11 cellular contexts compared by ENCODE assay signal in the genomic region with DNA sequence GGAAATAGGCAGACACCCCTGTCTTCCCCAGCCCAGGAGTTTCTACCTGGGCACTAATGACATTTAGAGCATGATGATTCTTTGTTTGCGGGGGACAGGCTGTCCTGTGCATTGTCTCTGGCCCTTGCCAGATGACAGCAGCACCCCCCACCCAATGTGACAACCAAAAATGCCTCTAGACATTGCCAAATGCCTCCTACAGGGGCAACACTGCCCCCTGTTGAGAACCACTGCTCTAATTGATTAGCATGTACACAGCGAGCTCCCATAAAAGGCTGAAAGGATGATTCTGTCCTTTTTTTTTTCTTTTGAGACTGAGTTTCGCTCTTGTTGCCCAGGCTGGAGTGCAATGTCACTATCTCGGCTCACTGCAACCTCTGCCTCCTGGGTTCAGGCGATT. TPM values are rescaled to one million over a fixed set of nuclear protein-coding genes. Genes with fewer than 3 reads are reported as not detected.
A peak's percentile ranks its signal among the peaks of the same experiment; 100 is the strongest.
DNase-seq lines count a peak whose midpoint lies in the region; ATAC-seq and TF ChIP-seq lines count a peak whose summit lies in the region.
"Had no signal": no experiment of that assay in that cellular context is flagged by ENCODE, and none has a peak within 500 bp of the region (broad histone marks: within the 10 kb centered on the region; RNA-seq: fewer than 3 reads in every experiment).

No MANE protein-coding gene starts in this region.

- H3K9me3 ChIP-seq in cardiac muscle cell (ENCODE audit: low read depth), result no peaks in the 10 kb centered on the region
- no peaks in the 10 kb centered on the region for H3K9me3 ChIP-seq in upper lobe of right lung

- H3K36me3 Mint-ChIP-seq in stimulated activated memory B cell treated with anti-CD40 and anti-IgM and Interleukin-4, amounts not matched to agents 10 μg/mL and 1 μg/mL and 100 μg/mL, for 72 hours, result no peaks in the 10 kb centered on the region
- H3K36me3 Mint-ChIP-seq: activated naive CD8-positive, alpha-beta T cell treated with anti-CD3 and anti-CD28 coated beads, Interleukin-2, amount 10 ng/mL, durations not matched to agents 7 days and 5 days; natural killer cell had no signal

- no peaks in the 10 kb centered on the region for H3K27me3 ChIP-seq in cardiac muscle cell
- no peaks in the 10 kb centered on the region for H3K27me3 ChIP-seq in upper lobe of right lung

- TF ChIP-seq CTCF in cardiac muscle cell (IDR thresholded peaks at IDR 0.05; ENCODE audit: low read depth, low read length) (peak; percentile 43), fibroblast of villous mesenchyme (IDR thresholded peaks at IDR 0.05; ENCODE audit: insufficient read depth, low read depth, low read length) (peak; percentile 41), upper lobe of right lung (IDR thresholded peaks at IDR 0.05) (peak; percentile 30)

- H3K4me3 ChIP-seq in cardiac muscle cell, result no peak overlapping the region
- no peak overlapping the region for H3K4me3 ChIP-seq in fibroblast of villous mesenchyme (ENCODE audit: low read depth, low read length)
- H3K4me3 ChIP-seq in upper lobe of right lung, result no peak overlapping the region

- H3K4me3 Mint-ChIP-seq in stimulated activated memory B cell treated with anti-CD40 and anti-IgM and Interleukin-4, amounts not matched to agents 10 μg/mL and 1 μg/mL and 100 μg/mL, for 72 hours, result no peak overlapping the region
- H3K4me3 Mint-ChIP-seq: activated naive CD8-positive, alpha-beta T cell treated with anti-CD3 and anti-CD28 coated beads, Interleukin-2, amount 10 ng/mL, durations not matched to agents 7 days and 5 days; natural killer cell had no signal

- H3K9me3 Mint-ChIP-seq in stimulated activated memory B cell treated with anti-CD40 and anti-IgM and Interleukin-4, amounts not matched to agents 10 μg/mL and 1 μg/mL and 100 μg/mL, for 72 hours, result no peaks in the 10 kb centered on the region
- H3K9me3 Mint-ChIP-seq: activated naive CD8-positive, alpha-beta T cell treated with anti-CD3 and anti-CD28 coated beads, Interleukin-2, amount 10 ng/mL, durations not matched to agents 7 days and 5 days; IgD-negative memory B cell; natural killer cell had no signal

- H3K27me3 Mint-ChIP-seq in stimulated activated memory B cell treated with anti-CD40 and anti-IgM and Interleukin-4, amounts not matched to agents 10 μg/mL and 1 μg/mL and 100 μg/mL, for 72 hours, result peaks cover 18% of the 10 kb centered on the region

- H3K4me1 ChIP-seq in cardiac muscle cell (ENCODE audit: low read depth) (no peaks in the 10 kb centered on the region), upper lobe of right lung (peaks cover 7% of the 10 kb centered on the region)

- H3K27ac ChIP-seq in cardiac muscle cell (no peak overlapping the region), upper lobe of right lung (no peak overlapping the region)

- no peak overlapping the region for H3K27ac Mint-ChIP-seq in stimulated activated memory B cell treated with anti-CD40 and anti-IgM and Interleukin-4, amounts not matched to agents 10 μg/mL and 1 μg/mL and 100 μg/mL, for 72 hours
- H3K27ac Mint-ChIP-seq: activated naive CD8-positive, alpha-beta T cell treated with anti-CD3 and anti-CD28 coated beads, Interleukin-2, amount 10 ng/mL, durations not matched to agents 7 days and 5 days; IgD-negative memory B cell; natural killer cell had no signal

- intact Hi-C loops in left cardiac atrium (cut with DNase I), result loop anchor here in 1 of 2 donors (10.0 kb wide), 1 partner anchor 335 kb away; a partner anchor contains a TSS
- intact Hi-C loops in upper lobe of right lung (cut with DNase I), result no loop called here

- peaks cover 14% of the 10 kb centered on the region for H3K4me1 Mint-ChIP-seq in stimulated activated memory B cell treated with anti-CD40 and anti-IgM and Interleukin-4, amounts not matched to agents 10 μg/mL and 1 μg/mL and 100 μg/mL, for 72 hours

- ATAC-seq in left cardiac atrium (no peak), SK-N-SH treated with all-trans-retinoic acid at 6 μM for 48 hours (peak; percentile 68), upper lobe of right lung (no peak), GM19035 (IDR thresholded peaks at IDR 0.05; ENCODE audit: unreplicated experiment) (no peak)
- no peak for ATAC-seq in stimulated activated memory B cell treated with anti-CD40 and anti-IgM and Interleukin-4, amounts not matched to agents 10 μg/mL and 1 μg/mL and 100 μg/mL, for 72 hours

- DNase-seq in cardiac muscle cell (ENCODE audit: low read depth in 1 of 2, low spot score in 1 of 2) (peak in 1 of 2 donors; percentile 44), left cardiac atrium (no peak), fibroblast of villous mesenchyme (ENCODE audit: low read depth) (no peak), upper lobe of right lung (no peak), NCI-H526 treated with DMSO at 0.1 percent for 48 hours (lab: John Stamatoyannopoulos, UW) (no peak)
- DNase-seq: activated naive CD8-positive, alpha-beta T cell treated with anti-CD3 and anti-CD28 coated beads, Interleukin-2, amount 10 ng/mL, durations not matched to agents 7 days and 5 days; natural killer cell had no signal

- H3K36me3 ChIP-seq in cardiac muscle cell, result no peaks in the 10 kb centered on the region
- H3K36me3 ChIP-seq in upper lobe of right lung, result no peaks in the 10 kb centered on the region

TF ChIP-seq in SK-N-SH treated with all-trans-retinoic acid at 6 μM for 48 hours, 23 proteins besides CTCF, POLR2A, EP300 and RAD21 (continues in another document):
- no peak for TF ChIP-seq TCF4 (CRISPR knock-in tag; IDR thresholded peaks at IDR 0.05; ENCODE audit: borderline replicate concordance)
- TF ChIP-seq, protein P1, sequence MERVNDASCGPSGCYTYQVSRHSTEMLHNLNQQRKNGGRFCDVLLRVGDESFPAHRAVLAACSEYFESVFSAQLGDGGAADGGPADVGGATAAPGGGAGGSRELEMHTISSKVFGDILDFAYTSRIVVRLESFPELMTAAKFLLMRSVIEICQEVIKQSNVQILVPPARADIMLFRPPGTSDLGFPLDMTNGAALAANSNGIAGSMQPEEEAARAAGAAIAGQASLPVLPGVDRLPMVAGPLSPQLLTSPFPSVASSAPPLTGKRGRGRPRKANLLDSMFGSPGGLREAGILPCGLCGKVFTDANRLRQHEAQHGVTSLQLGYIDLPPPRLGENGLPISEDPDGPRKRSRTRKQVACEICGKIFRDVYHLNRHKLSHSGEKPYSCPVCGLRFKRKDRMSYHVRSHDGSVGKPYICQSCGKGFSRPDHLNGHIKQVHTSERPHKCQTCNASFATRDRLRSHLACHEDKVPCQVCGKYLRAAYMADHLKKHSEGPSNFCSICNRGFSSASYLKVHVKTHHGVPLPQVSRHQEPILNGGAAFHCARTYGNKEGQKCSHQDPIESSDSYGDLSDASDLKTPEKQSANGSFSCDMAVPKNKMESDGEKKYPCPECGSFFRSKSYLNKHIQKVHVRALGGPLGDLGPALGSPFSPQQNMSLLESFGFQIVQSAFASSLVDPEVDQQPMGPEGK (CRISPR knock-in tag; IDR thresholded peaks at IDR 0.05; ENCODE audit: borderline replicate concordance), result no peak
- TF ChIP-seq ZFP30 (CRISPR knock-in tag; IDR thresholded peaks at IDR 0.05), result no peak
- TF ChIP-seq RARB (CRISPR knock-in tag; IDR thresholded peaks at IDR 0.05), result no peak
- TF ChIP-seq ISL1 (CRISPR knock-in tag; IDR thresholded peaks at IDR 0.05), result no peak
- no peak for TF ChIP-seq OSR1 (CRISPR knock-in tag; IDR thresholded peaks at IDR 0.05)
- no peak for TF ChIP-seq ESRRG (CRISPR knock-in tag; IDR thresholded peaks at IDR 0.05)
- TF ChIP-seq, protein P2, sequence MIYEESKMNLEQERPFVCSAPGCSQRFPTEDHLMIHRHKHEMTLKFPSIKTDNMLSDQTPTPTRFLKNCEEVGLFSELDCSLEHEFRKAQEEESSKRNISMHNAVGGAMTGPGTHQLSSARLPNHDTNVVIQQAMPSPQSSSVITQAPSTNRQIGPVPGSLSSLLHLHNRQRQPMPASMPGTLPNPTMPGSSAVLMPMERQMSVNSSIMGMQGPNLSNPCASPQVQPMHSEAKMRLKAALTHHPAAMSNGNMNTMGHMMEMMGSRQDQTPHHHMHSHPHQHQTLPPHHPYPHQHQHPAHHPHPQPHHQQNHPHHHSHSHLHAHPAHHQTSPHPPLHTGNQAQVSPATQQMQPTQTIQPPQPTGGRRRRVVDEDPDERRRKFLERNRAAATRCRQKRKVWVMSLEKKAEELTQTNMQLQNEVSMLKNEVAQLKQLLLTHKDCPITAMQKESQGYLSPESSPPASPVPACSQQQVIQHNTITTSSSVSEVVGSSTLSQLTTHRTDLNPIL (CRISPR knock-in tag; IDR thresholded peaks at IDR 0.05; ENCODE audit: low read depth), result no peak
- TF ChIP-seq TOX (CRISPR knock-in tag; IDR thresholded peaks at IDR 0.05; ENCODE audit: borderline replicate concordance), result no peak
- TF ChIP-seq PPARA (CRISPR knock-in tag; IDR thresholded peaks at IDR 0.05; ENCODE audit: borderline replicate concordance), result no peak
- TF ChIP-seq, protein P3, sequence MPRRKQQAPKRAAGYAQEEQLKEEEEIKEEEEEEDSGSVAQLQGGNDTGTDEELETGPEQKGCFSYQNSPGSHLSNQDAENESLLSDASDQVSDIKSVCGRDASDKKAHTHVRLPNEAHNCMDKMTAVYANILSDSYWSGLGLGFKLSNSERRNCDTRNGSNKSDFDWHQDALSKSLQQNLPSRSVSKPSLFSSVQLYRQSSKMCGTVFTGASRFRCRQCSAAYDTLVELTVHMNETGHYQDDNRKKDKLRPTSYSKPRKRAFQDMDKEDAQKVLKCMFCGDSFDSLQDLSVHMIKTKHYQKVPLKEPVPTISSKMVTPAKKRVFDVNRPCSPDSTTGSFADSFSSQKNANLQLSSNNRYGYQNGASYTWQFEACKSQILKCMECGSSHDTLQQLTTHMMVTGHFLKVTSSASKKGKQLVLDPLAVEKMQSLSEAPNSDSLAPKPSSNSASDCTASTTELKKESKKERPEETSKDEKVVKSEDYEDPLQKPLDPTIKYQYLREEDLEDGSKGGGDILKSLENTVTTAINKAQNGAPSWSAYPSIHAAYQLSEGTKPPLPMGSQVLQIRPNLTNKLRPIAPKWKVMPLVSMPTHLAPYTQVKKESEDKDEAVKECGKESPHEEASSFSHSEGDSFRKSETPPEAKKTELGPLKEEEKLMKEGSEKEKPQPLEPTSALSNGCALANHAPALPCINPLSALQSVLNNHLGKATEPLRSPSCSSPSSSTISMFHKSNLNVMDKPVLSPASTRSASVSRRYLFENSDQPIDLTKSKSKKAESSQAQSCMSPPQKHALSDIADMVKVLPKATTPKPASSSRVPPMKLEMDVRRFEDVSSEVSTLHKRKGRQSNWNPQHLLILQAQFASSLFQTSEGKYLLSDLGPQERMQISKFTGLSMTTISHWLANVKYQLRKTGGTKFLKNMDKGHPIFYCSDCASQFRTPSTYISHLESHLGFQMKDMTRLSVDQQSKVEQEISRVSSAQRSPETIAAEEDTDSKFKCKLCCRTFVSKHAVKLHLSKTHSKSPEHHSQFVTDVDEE (CRISPR knock-in tag; IDR thresholded peaks at IDR 0.05), result no peak

RNA-seq across cellular contexts. Expression of a gene that starts 50.5 kb away (rescaled TPM):
- 2.3 and 2.4 TPM in 2 replicates for total RNA-seq in cardiac muscle cell
- 7.2 and 14.9 TPM in 2 replicates for polyA plus RNA-seq in cardiac muscle cell
- 1 to 10 TPM; 1.3 to 2.1 TPM for total RNA-seq in left cardiac atrium
- 0.32 and 0.43 TPM in 2 replicates for total RNA-seq in fibroblast of villous mesenchyme
- total RNA-seq in upper lobe of right lung, result not detected
